In genomic region chr7:45080265-45080957, GRCh38 we compare ENCODE assay signal across 11 cellular contexts. TPM values are rescaled to one million over a fixed set of nuclear protein-coding genes. Genes with fewer than 3 reads are reported as not detected.
DNase-seq lines count a peak whose midpoint lies in the region; ATAC-seq and TF ChIP-seq lines count a peak whose summit lies in the region.
"Had no signal": no experiment of that assay in that cellular context is flagged by ENCODE, and none has a peak within 500 bp of the region (broad histone marks: within the 10 kb centered on the region; RNA-seq: fewer than 3 reads in every experiment).

No MANE protein-coding gene starts in this region.

- peak overlapping the region; percentile 73 for H3K27ac Mint-ChIP-seq in activated naive CD8-positive, alpha-beta T cell treated with anti-CD3 and anti-CD28 coated beads, Interleukin-2, amount 10 ng/mL, durations not matched to agents 7 days and 5 days
- no peak overlapping the region for H3K27ac Mint-ChIP-seq in activated naive CD8-positive, alpha-beta T cell treated with anti-CD3 and anti-CD28 coated beads for 36 hours
- H3K27ac Mint-ChIP-seq in T-cell (peak overlapping the region; percentile 44 to 63), immature natural killer cell (peak overlapping the region; percentile 44 to 84 (median 64)), endothelial cell (ENCODE audit: unreplicated experiment) (no peak overlapping the region)

- H3K27me3 Mint-ChIP-seq in activated naive CD8-positive, alpha-beta T cell treated with anti-CD3 and anti-CD28 coated beads, Interleukin-2, amount 10 ng/mL, durations not matched to agents 7 days and 5 days, result no peaks in the 10 kb centered on the region
- H3K27me3 Mint-ChIP-seq in activated naive CD8-positive, alpha-beta T cell treated with anti-CD3 and anti-CD28 coated beads for 36 hours, result no peaks in the 10 kb centered on the region
- H3K27me3 Mint-ChIP-seq in T-cell (no peaks in the 10 kb centered on the region), immature natural killer cell (ENCODE audit: low read depth in 3 of 3) (peaks cover 0 to 4% (median 0%) of the 10 kb centered on the region in 3 donors), endothelial cell (ENCODE audit: unreplicated experiment) (peaks cover 28% of the 10 kb centered on the region)

- H3K4me3 Mint-ChIP-seq in activated naive CD8-positive, alpha-beta T cell treated with anti-CD3 and anti-CD28 coated beads, Interleukin-2, amount 10 ng/mL, durations not matched to agents 7 days and 5 days, result peak overlapping the region; percentile 29
- H3K4me3 Mint-ChIP-seq in activated naive CD8-positive, alpha-beta T cell treated with anti-CD3 and anti-CD28 coated beads for 36 hours, result no peak overlapping the region
- peak overlapping the region in 1 of 3 donors; percentile 11 for H3K4me3 Mint-ChIP-seq in T-cell
- H3K4me3 Mint-ChIP-seq in immature natural killer cell, result no peak overlapping the region
- H3K4me3 Mint-ChIP-seq in endothelial cell (ENCODE audit: unreplicated experiment), result no peak overlapping the region

- CTCF ChIA-PET in T-cell (lab: Charles Lee), result interaction anchor here in 1 of 2 donors (0.7 kb wide), 1 partner anchor 55 kb away, joined by 3 read pairs; no protein-coding TSS in a partner anchor

- no peaks in the 10 kb centered on the region for H3K9me3 Mint-ChIP-seq in activated naive CD8-positive, alpha-beta T cell treated with anti-CD3 and anti-CD28 coated beads, Interleukin-2, amount 10 ng/mL, durations not matched to agents 7 days and 5 days
- H3K9me3 Mint-ChIP-seq in activated naive CD8-positive, alpha-beta T cell treated with anti-CD3 and anti-CD28 coated beads for 36 hours, result no peaks in the 10 kb centered on the region
- no peaks in the 10 kb centered on the region for H3K9me3 Mint-ChIP-seq in T-cell
- H3K9me3 Mint-ChIP-seq in immature natural killer cell, result no peaks in the 10 kb centered on the region
- H3K9me3 Mint-ChIP-seq in endothelial cell (ENCODE audit: unreplicated experiment), result no peaks in the 10 kb centered on the region

- H3K4me1 Mint-ChIP-seq in activated naive CD8-positive, alpha-beta T cell treated with anti-CD3 and anti-CD28 coated beads, Interleukin-2, amount 10 ng/mL, durations not matched to agents 7 days and 5 days, result no peaks in the 10 kb centered on the region
- peaks cover 2% of the 10 kb centered on the region for H3K4me1 Mint-ChIP-seq in activated naive CD8-positive, alpha-beta T cell treated with anti-CD3 and anti-CD28 coated beads for 36 hours
- peaks cover 8 to 10% (median 8%) of the 10 kb centered on the region in 3 donors for H3K4me1 Mint-ChIP-seq in T-cell
- peaks cover 10 to 29% of the 10 kb centered on the region in 2 donors for H3K4me1 Mint-ChIP-seq in immature natural killer cell
- no peaks in the 10 kb centered on the region for H3K4me1 Mint-ChIP-seq in endothelial cell (ENCODE audit: unreplicated experiment)

- ATAC-seq in activated naive CD8-positive, alpha-beta T cell treated with anti-CD3 and anti-CD28 coated beads, Interleukin-2, amount 10 ng/mL, durations not matched to agents 7 days and 5 days (ENCODE audit: low read depth), result peak; percentile 18
- ATAC-seq in T-cell (replicated peaks in 1 of 4) (peak in 3 of 4 experiments; percentile 23 to 50 (median 35)), HG03025 (IDR thresholded peaks at IDR 0.05; ENCODE audit: low FRiP score, unreplicated experiment) (no peak)

- peaks cover 5% of the 10 kb centered on the region for H3K36me3 Mint-ChIP-seq in activated naive CD8-positive, alpha-beta T cell treated with anti-CD3 and anti-CD28 coated beads, Interleukin-2, amount 10 ng/mL, durations not matched to agents 7 days and 5 days
- no peaks in the 10 kb centered on the region for H3K36me3 Mint-ChIP-seq in activated naive CD8-positive, alpha-beta T cell treated with anti-CD3 and anti-CD28 coated beads for 36 hours
- peaks cover 12% of the 10 kb centered on the region for H3K36me3 Mint-ChIP-seq in T-cell
- H3K36me3 Mint-ChIP-seq in immature natural killer cell, result peaks cover 0 to under 1% (median under 1%) of the 10 kb centered on the region in 3 donors
- peaks cover 11% of the 10 kb centered on the region for H3K36me3 Mint-ChIP-seq in endothelial cell (ENCODE audit: low read depth, unreplicated experiment)

- DNase-seq in activated naive CD8-positive, alpha-beta T cell treated with anti-CD3 and anti-CD28 coated beads, Interleukin-2, amount 10 ng/mL, durations not matched to agents 7 days and 5 days, result no peak
- no peak for DNase-seq in activated naive CD8-positive, alpha-beta T cell treated with anti-CD3 and anti-CD28 coated beads for 36 hours
- DNase-seq in T-cell, result no peak
- DNase-seq in immature natural killer cell, result no peak
- DNase-seq in inferior parietal cortex (ENCODE audit: extremely low spot score), result no peak
- no peak for DNase-seq in OCI-M1 (lab: John Stamatoyannopoulos, UW)
- no peak for DNase-seq in endothelial cell (ENCODE audit: low spot score)
- DNase-seq: lower lobe of right lung, NCI-H345 had no signal

- POLR2A ChIA-PET in activated naive CD8-positive, alpha-beta T cell treated with anti-CD3 and anti-CD28 coated beads, Interleukin-2, amount 10 ng/mL, durations not matched to agents 7 days and 5 days (lab: Charles Lee), result no interaction called here
- POLR2A ChIA-PET in T-cell (lab: Charles Lee), result no interaction called here

- TF ChIP-seq CTCF in endothelial cell (IDR thresholded peaks at IDR 0.05; ENCODE audit: unreplicated experiment), result no peak

RNA-seq across cellular contexts. Expression of gene NACAD, which starts 8.4 kb away (rescaled TPM):
- under 1 TPM; 0.08 to 0.11 TPM for total RNA-seq in activated naive CD8-positive, alpha-beta T cell treated with anti-CD3 and anti-CD28 coated beads, Interleukin-2, amount 10 ng/mL, durations not matched to agents 7 days and 5 days
- total RNA-seq in activated naive CD8-positive, alpha-beta T cell treated with anti-CD3 and anti-CD28 coated beads for 36 hours, result under 1 TPM; 0.35 to 0.50 TPM
- total RNA-seq in T-cell, result 1 to 10 TPM in 1 of 5 donors, under 1 TPM in 4; 0.10 to 1.6 (median 0.20) TPM
- under 1 TPM in 2 of 3 donors, not detected in 1; 0.26 to 0.65 TPM for polyA plus RNA-seq in immature natural killer cell
- 3.5 TPM for total RNA-seq in endothelial cell (ENCODE audit: unreplicated experiment)
- total RNA-seq: MCF 10A had no signal

RNA-seq across cellular contexts. Expression of gene TBRG4, which starts 31.1 kb away (rescaled TPM):
- total RNA-seq in activated naive CD8-positive, alpha-beta T cell treated with anti-CD3 and anti-CD28 coated beads, Interleukin-2, amount 10 ng/mL, durations not matched to agents 7 days and 5 days, result 100 to 1,000 TPM; 123 to 127 TPM
- 100 to 1,000 TPM; 205 to 207 TPM for total RNA-seq in activated naive CD8-positive, alpha-beta T cell treated with anti-CD3 and anti-CD28 coated beads for 36 hours
- total RNA-seq in T-cell (100 to 1,000 TPM in 4 of 5 donors, 10 to 100 TPM in 1; 94.3 to 142 (median 122) TPM), endothelial cell (ENCODE audit: unreplicated experiment) (48.1 TPM)
- 10 to 100 TPM; 39.5 to 56.9 (median 52.2) TPM for polyA plus RNA-seq in immature natural killer cell

Comparison
In these comparisons a context has a peak if more than half of its experiments do, and no peak if none do; other contexts are left out.
1. H3K27ac Mint-ChIP-seq: peak in activated naive CD8-positive, alpha-beta T cell treated with anti-CD3 and anti-CD28 coated beads, Interleukin-2, amount 10 ng/mL, durations not matched to agents 7 days and 5 days (single experiment), T-cell (2 of 2) and immature natural killer cell (6 of 6); none in activated naive CD8-positive, alpha-beta T cell treated with anti-CD3 and anti-CD28 coated beads for 36 hours (single experiment) and endothelial cell (single experiment).